14 cellular contexts compared by ENCODE assay signal in the genomic region with DNA sequence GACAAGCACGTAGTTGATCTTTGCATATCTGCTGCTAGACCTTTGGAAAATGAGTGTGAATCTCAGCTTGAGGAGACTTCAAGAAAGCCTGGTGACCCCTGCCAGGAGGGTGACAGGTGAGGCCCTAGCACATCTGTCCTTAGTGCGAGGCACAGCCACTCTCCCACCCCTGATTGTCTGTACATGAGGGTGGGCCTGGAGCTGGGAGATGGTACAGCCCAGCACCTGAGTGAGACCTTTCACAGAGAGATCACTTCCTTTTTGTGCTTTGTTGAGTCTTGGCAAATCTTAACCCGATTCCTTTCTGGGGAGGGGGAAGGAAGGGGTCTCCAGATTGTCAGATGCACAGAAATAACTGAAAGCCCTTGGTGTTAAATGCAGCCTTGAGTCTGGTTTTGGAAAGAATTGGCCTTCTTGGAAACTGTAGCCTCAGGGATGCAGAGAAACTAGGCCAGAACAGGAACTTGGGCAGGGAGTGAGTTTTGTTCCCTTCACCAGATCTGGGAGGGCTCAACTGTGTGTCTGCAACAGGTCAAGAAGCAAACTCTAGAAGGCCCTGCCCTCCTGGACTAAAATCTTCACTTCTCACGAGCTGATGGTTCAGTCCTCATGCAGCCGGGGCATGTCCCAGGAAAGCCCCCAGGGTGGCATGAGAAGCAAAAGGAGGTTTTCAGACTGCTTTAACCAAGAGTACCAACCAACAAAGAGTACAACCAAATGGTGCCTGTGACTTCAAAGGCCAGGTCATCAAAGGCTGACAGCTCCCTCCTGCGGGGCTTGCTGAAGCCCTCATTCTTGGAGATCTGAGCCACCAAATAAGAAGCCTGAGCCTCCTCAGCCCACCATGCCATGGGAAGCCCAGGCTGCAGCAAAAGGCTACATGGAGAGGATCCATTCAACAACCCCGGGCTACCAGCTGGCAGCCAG. TPM values are rescaled to one million over a fixed set of nuclear protein-coding genes. Genes with fewer than 3 reads are reported as not detected.
A peak's percentile ranks its signal among the peaks of the same experiment; 100 is the strongest.
DNase-seq lines count a peak whose midpoint lies in the region; ATAC-seq and TF ChIP-seq lines count a peak whose summit lies in the region.
"Had no signal": no experiment of that assay in that cellular context is flagged by ENCODE, and none has a peak within 500 bp of the region (broad histone marks: within the 10 kb centered on the region; RNA-seq: fewer than 3 reads in every experiment).

No MANE protein-coding gene starts in this region.

- H3K9me2 ChIP-seq in OCI-LY7 (ENCODE audit: insufficient read depth, low read length): no peaks in the 10 kb centered on the region

- H3K4me3 Mint-ChIP-seq in CD8-positive, alpha-beta T cell: peak overlapping the region; percentile 21

- H3K36me3 ChIP-seq in CD8-positive, alpha-beta T cell (ENCODE audit: insufficient read depth, low read length): no peaks in the 10 kb centered on the region
- H3K36me3 ChIP-seq in OCI-LY7 (ENCODE audit: insufficient read depth, low read length) (no peaks in the 10 kb centered on the region), esophagus (ENCODE audit: control insufficient read depth in 2 of 2, insufficient read depth in 2 of 2, low read length in 1 of 2) (no peaks in the 10 kb centered on the region)
- H3K36me3 ChIP-seq: left lung had no signal

- H3K4me1 Mint-ChIP-seq in CD8-positive, alpha-beta T cell (ENCODE audit: low read depth): peaks cover 81% of the 10 kb centered on the region

- intact Hi-C loops in CD8-positive, alpha-beta T cell (cut with DNase I, micrococcal nuclease): no loop called here
- intact Hi-C loops in OCI-LY7 (cut with micrococcal nuclease; ENCODE audit: unreplicated experiment): no loop called here

- no peaks in the 10 kb centered on the region for H3K9me3 Mint-ChIP-seq in CD8-positive, alpha-beta T cell

- no peaks in the 10 kb centered on the region for H3K27me3 Mint-ChIP-seq in CD8-positive, alpha-beta T cell (ENCODE audit: low read depth)

- POLR2A ChIA-PET in CD8-positive, alpha-beta T cell (lab: Charles Lee): interaction anchor here (0.8 to 1.7 kb wide), 5 partner anchors 14 to 30 kb away, joined by 3 to 6 read pairs (median 4); no protein-coding TSS in a partner anchor
- POLR2A ChIA-PET in OCI-LY7 (lab: Charles Lee): interaction anchor here (0.7 to 1.6 kb wide), 5 partner anchors 9 to 30 kb away, joined by 3 to 4 read pairs (median 3); no protein-coding TSS in a partner anchor

- H3K27me3 ChIP-seq in CD8-positive, alpha-beta T cell (ENCODE audit: insufficient read depth, low read length): no peaks in the 10 kb centered on the region
- no peaks in the 10 kb centered on the region for H3K27me3 ChIP-seq in esophagus (ENCODE audit: control insufficient read depth in 1 of 2, insufficient read depth in 2 of 2, low read length in 2 of 2)
- H3K27me3 ChIP-seq: left lung had no signal

- WGBS in esophagus, 2 donors: 85 to 87% methylated on average over 7 of the region's 7 CpGs

- H3K9me3 ChIP-seq in CD8-positive, alpha-beta T cell (ENCODE audit: low read length): no peaks in the 10 kb centered on the region
- H3K9me3 ChIP-seq in OCI-LY7 (ENCODE audit: low read length) (no peaks in the 10 kb centered on the region), esophagus (ENCODE audit: control insufficient read depth in 2 of 2, insufficient read depth in 1 of 2, low read depth in 1 of 2, low read length in 1 of 2) (no peaks in the 10 kb centered on the region)
- H3K9me3 ChIP-seq: Caco-2, left lung had no signal

- CTCF ChIA-PET in CD8-positive, alpha-beta T cell (lab: Charles Lee): interaction anchor here (1.1 to 3.5 kb wide), 2 partner anchors 30 to 31 kb away, joined by 3 to 16 read pairs; no protein-coding TSS in a partner anchor
- CTCF ChIA-PET in OCI-LY7 (lab: Charles Lee; ENCODE audit: unreplicated experiment): no interaction called here

- no peaks in the 10 kb centered on the region for H3K36me3 Mint-ChIP-seq in CD8-positive, alpha-beta T cell

- DNase-seq in CD8-positive, alpha-beta T cell: no peak
- DNase-seq in OCI-LY7 (ENCODE audit: low spot score) (peak; percentile 53), DMS53 treated with DMSO at 0.1 percent for 48 hours (lab: John Stamatoyannopoulos, UW; ENCODE audit: unreplicated experiment) (no peak), HuH-7 (ENCODE audit: low spot score) (no peak)
- DNase-seq: Caco-2, cerebellar nuclear complex, left lung, NCI-H187 treated with DMSO at 0.1 percent for 48 hours, NCI-H524 treated with DMSO at 0.1 percent for 48 hours had no signal

- peaks cover 64% of the 10 kb centered on the region for H3K4me1 ChIP-seq in CD8-positive, alpha-beta T cell (ENCODE audit: insufficient read depth, low read length)
- H3K4me1 ChIP-seq in OCI-LY7 (ENCODE audit: insufficient read depth, low read length, poor library complexity, severe bottlenecking) (peaks cover 56% of the 10 kb centered on the region), esophagus (ENCODE audit: control insufficient read depth in 2 of 2, insufficient read depth in 2 of 2, low read length in 1 of 2) (peaks cover 9% of the 10 kb centered on the region in 2 donors)
- H3K4me1 ChIP-seq: Caco-2 had no signal

- H3K79me2 ChIP-seq in OCI-LY7 (ENCODE audit: insufficient read depth, low read depth, low read length): no peaks in the 10 kb centered on the region

- no peak for TF ChIP-seq CTCF in C4-2B (conservative IDR thresholded peaks at IDR 0.05)
- TF ChIP-seq CTCF in CD8-positive, alpha-beta T cell (IDR thresholded peaks at IDR 0.05): no peak
- no peak for TF ChIP-seq CTCF in OCI-LY7 (conservative IDR thresholded peaks at IDR 0.05; ENCODE audit: low read length)

- no TSS peak for BruUV-seq in OCI-LY7 (replicated peaks; lab: Mats Ljungman, UMichigan)

- H3K27ac ChIP-seq in C4-2B: peak overlapping the region; percentile 5; the same call in 1 of the 2 replicates
- no peak overlapping the region for H3K27ac ChIP-seq in CD8-positive, alpha-beta T cell (ENCODE audit: low read depth, low read length)
- no peak overlapping the region for H3K27ac ChIP-seq in OCI-LY7 (ENCODE audit: low read depth, low read length, poor library complexity, severe bottlenecking)
- peak overlapping the region; percentile 42 to 82 for H3K27ac ChIP-seq in esophagus (ENCODE audit: low read depth in 2 of 2, low read length in 1 of 2)
- H3K27ac ChIP-seq: RWPE1 had no signal

- H3K4me3 ChIP-seq in CD8-positive, alpha-beta T cell (ENCODE audit: low read depth, low read length): no peak overlapping the region
- no peak overlapping the region for H3K4me3 ChIP-seq in OCI-LY7 (ENCODE audit: low read depth, low read length, poor library complexity, severe bottlenecking)
- no peak overlapping the region for H3K4me3 ChIP-seq in esophagus (ENCODE audit: low read depth in 1 of 2, low read length in 2 of 2)
- H3K4me3 ChIP-seq: left lung had no signal

- no peak for ATAC-seq in CD8-positive, alpha-beta T cell
- no peak for ATAC-seq in GM21360 (IDR thresholded peaks at IDR 0.05; ENCODE audit: unreplicated experiment)
- no peak for ATAC-seq in GM21786 (IDR thresholded peaks at IDR 0.05; ENCODE audit: unreplicated experiment)
- ATAC-seq: left lung had no signal

- peak overlapping the region; percentile 64; the same call in 1 of the 2 replicates for H2AFZ ChIP-seq in OCI-LY7 (ENCODE audit: low read length)

- H4K20me1 ChIP-seq in OCI-LY7 (ENCODE audit: insufficient read depth, low read length): no peaks in the 10 kb centered on the region

- H3K27ac Mint-ChIP-seq in CD8-positive, alpha-beta T cell: peak overlapping the region; percentile 95

- H3K4me2 ChIP-seq in OCI-LY7 (ENCODE audit: low read length): peak overlapping the region; percentile 7

RNA-seq across cellular contexts. Expression of a gene that starts 20.8 kb away (rescaled TPM):
- total RNA-seq in CD8-positive, alpha-beta T cell: 100 to 1,000 TPM; 286 to 305 TPM
- 28.5 and 33.7 TPM in 2 replicates for total RNA-seq in OCI-LY7 (2014; rRNA removed; shearing (Covaris generic))
- total RNA-seq in OCI-LY7 (2022): 52.8 and 60.5 TPM in 2 replicates
- 10 to 100 TPM; 17.1 to 33.4 TPM for polyA plus RNA-seq in esophagus

Comparison
In these comparisons a context has a peak if more than half of its experiments do, and no peak if none do; other contexts are left out.
1. H3K27ac ChIP-seq: peak in C4-2B (single experiment) and esophagus (2 of 2); none in CD8-positive, alpha-beta T cell (single experiment) and OCI-LY7 (single experiment).
2. RNA of a gene that starts 20.8 kb away (total RNA-seq): 286 to 305 TPM in CD8-positive, alpha-beta T cell; 28.5 to 60.5 TPM in OCI-LY7; every median in the first group is over 4 times any median in the second.